22 cellular contexts compared by ENCODE assay signal in genomic region chr1:2445162-2445822, GRCh38. TPM values are rescaled to one million over a fixed set of nuclear protein-coding genes. Genes with fewer than 3 reads are reported as not detected.
"Had no signal": no experiment of that assay in that cellular context is flagged by ENCODE, and none has a peak within 500 bp of the region (broad histone marks: within the 10 kb centered on the region; RNA-seq: fewer than 3 reads in every experiment).

No MANE protein-coding gene starts in this region.

- DNase-seq: activated naive CD4-positive, alpha-beta T cell; activated naive CD8-positive, alpha-beta T cell treated with anti-CD3 and anti-CD28 coated beads, Interleukin-2, amount 50 U/mL, for 24 hours; activated T-cell treated with anti-CD3 and anti-CD28 coated beads for 4 hours; effector CD8-positive, alpha-beta T cell; esophagus squamous epithelium; glutamatergic neuron; left ventricle myocardium superior; mucosa of descending colon; naive thymus-derived CD4-positive, alpha-beta T cell; right cardiac atrium; stimulated activated CD4-positive, alpha-beta T cell treated with anti-CD3 and anti-CD28 coated beads, Interleukin-15, amount 100 ng/mL, for 24 hours; stimulated activated CD4-positive, alpha-beta T cell treated with anti-CD3 and anti-CD28 coated beads, Interleukin-4, amount 100 ng/mL, for 24 hours; stimulated activated naive CD4-positive, alpha-beta T cell; T-helper 1 cell; T1000; transverse colon had no signal

- H3K4me1 Mint-ChIP-seq: activated naive CD8-positive, alpha-beta T cell treated with anti-CD3 and anti-CD28 coated beads, Interleukin-2, amount 50 U/mL, for 24 hours had no signal

- H3K27ac Mint-ChIP-seq: activated naive CD8-positive, alpha-beta T cell treated with anti-CD3 and anti-CD28 coated beads, Interleukin-2, amount 50 U/mL, for 24 hours; memory B cell; naive thymus-derived CD4-positive, alpha-beta T cell had no signal

- H3K4me3 ChIP-seq: ascending aorta, cardiac muscle cell, coronary artery, esophagus squamous epithelium, mucosa of descending colon, skin epidermis, transverse colon had no signal

- H3K36me3 ChIP-seq: ascending aorta, cardiac muscle cell, esophagus squamous epithelium, transverse colon had no signal

- H3K36me3 Mint-ChIP-seq: memory B cell; naive thymus-derived CD4-positive, alpha-beta T cell had no signal

- H3K27ac ChIP-seq: ascending aorta, cardiac muscle cell, coronary artery, esophagus squamous epithelium, skin epidermis, transverse colon had no signal

- ATAC-seq: activated CD4-positive, CD25-positive, alpha-beta regulatory T cell treated with anti-CD3 and anti-CD28 coated beads, Interleukin-2, amount 50 U/mL, for 24 hours; activated naive CD8-positive, alpha-beta T cell treated with anti-CD3 and anti-CD28 coated beads, Interleukin-2, amount 50 U/mL, for 24 hours; left ventricle myocardium superior; mucosa of descending colon; naive thymus-derived CD4-positive, alpha-beta T cell; right cardiac atrium had no signal

- H3K9me3 ChIP-seq: ascending aorta, esophagus squamous epithelium, mucosa of descending colon, transverse colon had no signal

- H3K4me3 Mint-ChIP-seq: activated naive CD8-positive, alpha-beta T cell treated with anti-CD3 and anti-CD28 coated beads, Interleukin-2, amount 50 U/mL, for 24 hours; memory B cell had no signal

- H3K9me3 Mint-ChIP-seq: activated naive CD8-positive, alpha-beta T cell treated with anti-CD3 and anti-CD28 coated beads, Interleukin-2, amount 50 U/mL, for 24 hours; memory B cell; naive thymus-derived CD4-positive, alpha-beta T cell had no signal

- H3K4me1 ChIP-seq: ascending aorta, transverse colon had no signal

RNA-seq across cellular contexts. Expression of gene PLCH2, which starts 30.8 kb away (rescaled TPM):
- total RNA-seq: ascending aorta had no signal
